In genomic region chr11:75576445-75577049, GRCh38 we compare ENCODE assay signal across 8 cellular contexts. TPM values are rescaled to one million over a fixed set of nuclear protein-coding genes. Genes with fewer than 3 reads are reported as not detected.
A peak's percentile ranks its signal among the peaks of the same experiment; 100 is the strongest.
DNase-seq lines count a peak whose midpoint lies in the region; ATAC-seq, FAIRE-seq and TF ChIP-seq lines count a peak whose summit lies in the region.

No MANE protein-coding gene starts in this region.

- 0 out of 4 replicates have a peak overlapping the region, but pooled peaks of 1 of the 2 experiments have one; percentile 4 for H4K8ac ChIP-seq in IMR-90 (ENCODE audit: low read depth in 2 of 2, low read length in 2 of 2)

- H2BK15ac ChIP-seq in IMR-90 (ENCODE audit: low read depth, low read length), result no peak overlapping the region

- H3K4me3 ChIP-seq in IMR-90 (ENCODE audit: insufficient read depth, low read depth, low read length) (no peak overlapping the region), K562 (no peak overlapping the region), mucosa of descending colon (no peak overlapping the region)

- intact Hi-C loops in IMR-90 (cut with micrococcal nuclease), result loop anchor here (1.0 kb wide), 1 partner anchor 29 kb away; no protein-coding TSS in a partner anchor
- intact Hi-C loops in K562 (cut with micrococcal nuclease), result loop anchor here (1.0 kb wide), 1 partner anchor 29 kb away; no protein-coding TSS in a partner anchor
- intact Hi-C loops in mucosa of descending colon (cut with DNase I, micrococcal nuclease), result no loop called here

- H3K4ac ChIP-seq in IMR-90 (ENCODE audit: low read depth, low read length), result no peak overlapping the region; the same call in 1 of the 2 replicates

- H3K18ac ChIP-seq in IMR-90 (ENCODE audit: low read depth, low read length), result no peak overlapping the region

- peaks cover 2% of the 10 kb centered on the region; the same call in 1 of the 2 replicates for H3K4me1 ChIP-seq in IMR-90 (ENCODE audit: control insufficient read depth, insufficient read depth, low read length)
- peaks cover 10 to 12% of the 10 kb centered on the region in 2 experiments; a peak in 4 of 5 replicates for H3K4me1 ChIP-seq in K562 (replicated peaks in 1 of 2; ENCODE audit: control insufficient read depth in 2 of 2, insufficient read depth in 2 of 2, low read length in 2 of 2)
- peaks cover 6% of the 10 kb centered on the region for H3K4me1 ChIP-seq in mucosa of descending colon (ENCODE audit: low read depth)

- H3K79me2 ChIP-seq in K562 (ENCODE audit: control insufficient read depth, insufficient read depth, low read length), result no peaks in the 10 kb centered on the region

- H3K4me2 ChIP-seq in IMR-90 (ENCODE audit: low read depth, low read length) (no peak overlapping the region), K562 (ENCODE audit: insufficient read depth, low read length) (no peak overlapping the region)

- H2BK5ac ChIP-seq in IMR-90 (ENCODE audit: low read depth, low read length, poor library complexity, severe bottlenecking), result no peak overlapping the region

- BruUV-seq in IMR-90 (replicated peaks; lab: Mats Ljungman, UMichigan) (no TSS peak), K562 (replicated peaks; lab: Mats Ljungman, UMichigan) (no TSS peak)

- no peak overlapping the region for H3K9ac ChIP-seq in IMR-90 (ENCODE audit: low read depth, low read length)
- no peak overlapping the region for H3K9ac ChIP-seq in K562 (ENCODE audit: insufficient read depth in 1 of 2, low read depth in 2 of 2, low read length in 2 of 2)

- H2BK120ac ChIP-seq in IMR-90 (ENCODE audit: low read depth, low read length), result no peak overlapping the region

- no CpG with 5 or more reads among the region's 12 CpGs for WGBS in IMR-90 (ENCODE audit: extremely low coverage in 2 of 2, insufficient read length in 1 of 2), 2 experiments
- WGBS in K562 (ENCODE audit: insufficient coverage, low coverage, missing lambda C conversion rate), result 53% methylated on average over 12 of the region's 12 CpGs

- peak overlapping the region; percentile 22 for H2AK9ac ChIP-seq in IMR-90 (replicated peaks; ENCODE audit: low read depth, low read length, poor library complexity)

- no peaks in the 10 kb centered on the region for H3K27me3 Mint-ChIP-seq in activated T-helper 17 cell treated with anti-CD3 and anti-CD28 coated beads, Interleukin-2, amount 50 U/mL, for 72 hours

- no peak for TF ChIP-seq CTCF in IMR-90 (conservative IDR thresholded peaks at IDR 0.05; ENCODE audit: low read depth, low read length)
- no peak for TF ChIP-seq CTCF in K562 (IDR thresholded peaks at IDR 0.05 in 2 of 3, conservative IDR thresholded peaks at IDR 0.05 in 1 of 3; ENCODE audit: insufficient read depth in 2 of 3, low read depth in 1 of 3, low read length in 3 of 3)
- no peak for TF ChIP-seq CTCF in mucosa of descending colon (IDR thresholded peaks at IDR 0.05)

- H3K27me3 ChIP-seq in IMR-90 (ENCODE audit: control insufficient read depth, insufficient read depth, low read length) (no peaks in the 10 kb centered on the region), K562 (ENCODE audit: control insufficient read depth in 2 of 2, insufficient read depth in 2 of 2, low read length in 2 of 2) (no peaks in the 10 kb centered on the region)

- H3K23ac ChIP-seq in IMR-90 (ENCODE audit: low read depth, low read length), result no peak overlapping the region

- TF ChIP-seq RAD21 in IMR-90 (IDR thresholded peaks at IDR 0.05; ENCODE audit: low read length), result no peak
- TF ChIP-seq RAD21 in K562 (CRISPR knock-in tag; conservative IDR thresholded peaks at IDR 0.05 in 1 of 2, IDR thresholded peaks at IDR 0.05 in 1 of 2), result no peak

- no peaks in the 10 kb centered on the region for H3K9me1 ChIP-seq in IMR-90 (ENCODE audit: insufficient read depth, low read length)
- no peaks in the 10 kb centered on the region for H3K9me1 ChIP-seq in K562 (ENCODE audit: control insufficient read depth, insufficient read depth, low read length)

- H4K5ac ChIP-seq in IMR-90 (ENCODE audit: low read depth, low read length), result no peak overlapping the region

- H4K20me1 ChIP-seq in IMR-90 (ENCODE audit: insufficient read depth, low read length), result peaks cover 51% of the 10 kb centered on the region
- no peaks in the 10 kb centered on the region for H4K20me1 ChIP-seq in K562 (replicated peaks; ENCODE audit: control insufficient read depth, insufficient read depth, low read length)

- no peaks in the 10 kb centered on the region for H3K9me3 Mint-ChIP-seq in activated T-helper 17 cell treated with anti-CD3 and anti-CD28 coated beads, Interleukin-2, amount 50 U/mL, for 72 hours

- peak; percentile 19 for ATAC-seq in IMR-90 (ENCODE audit: low read depth)
- ATAC-seq in K562, result peak; percentile 28; the same call in 2 of the 3 replicates
- ATAC-seq in mucosa of descending colon, result peak; percentile 79
- ATAC-seq in activated T-helper 17 cell treated with anti-CD3 and anti-CD28 coated beads, Interleukin-2, amount 50 U/mL, for 72 hours (replicated peaks), result no peak
- no peak for ATAC-seq in HG03571 (IDR thresholded peaks at IDR 0.05; ENCODE audit: unreplicated experiment)

- peaks cover 14% of the 10 kb centered on the region for H3K36me3 Mint-ChIP-seq in activated T-helper 17 cell treated with anti-CD3 and anti-CD28 coated beads, Interleukin-2, amount 50 U/mL, for 72 hours (ENCODE audit: low read depth)

- H3K56ac ChIP-seq in IMR-90 (ENCODE audit: extremely low read depth, insufficient read depth, low read length), result no peak overlapping the region

- TF ChIP-seq POLR2A in GM12892 (IDR thresholded peaks at IDR 0.05; ENCODE audit: low read depth, low read length) (no peak), IMR-90 (IDR thresholded peaks at IDR 0.05; ENCODE audit: low read depth, low read length) (no peak), K562 (conservative IDR thresholded peaks at IDR 0.05) (no peak)

- H3K4me1 Mint-ChIP-seq in activated T-helper 17 cell treated with anti-CD3 and anti-CD28 coated beads, Interleukin-2, amount 50 U/mL, for 72 hours, result no peaks in the 10 kb centered on the region

- H3K14ac ChIP-seq in IMR-90 (replicated peaks; ENCODE audit: low read depth, low read length), result no peak overlapping the region

- H3K79me1 ChIP-seq in IMR-90 (ENCODE audit: low read depth in 1 of 2, low read length in 2 of 2), result peaks cover 12 to 26% of the 10 kb centered on the region in 2 experiments; a peak in 3 of 4 replicates

- CTCF ChIA-PET in IMR-90 (lab: Yijun Ruan, JAX), result interaction anchor here (0.6 to 1.8 kb wide), 6 partner anchors 11 to 1045 kb away, joined by 3 to 9 read pairs (median 4); no protein-coding TSS in a partner anchor
- CTCF ChIA-PET in K562 (lab: Yijun Ruan, JAX; ENCODE audit: low intra/inter-chr PET ratio), result interaction anchor here (1.4 kb wide), 1 partner anchor 29 kb away, joined by 7 read pairs; no protein-coding TSS in a partner anchor

- H2AFZ ChIP-seq in IMR-90 (replicated peaks; ENCODE audit: low read length, poor library complexity), result no peak overlapping the region
- peak overlapping the region; percentile 42; the same call in 1 of the 2 replicates for H2AFZ ChIP-seq in K562 (ENCODE audit: low read depth, low read length)

- no peak overlapping the region for H2BK20ac ChIP-seq in IMR-90 (ENCODE audit: low read depth, low read length)

- peak overlapping the region; percentile 29; the same call in 1 of the 2 replicates for H2AK5ac ChIP-seq in IMR-90 (ENCODE audit: low read depth, low read length)

- DNase-seq in GM12892 (ENCODE audit: insufficient read length), result peak; percentile 53
- DNase-seq in IMR-90, result peak; percentile 63
- peak in 1 of 4 experiments; percentile 38 for DNase-seq in K562 (ENCODE audit: extremely low read depth in 1 of 4, low spot score in 3 of 4)
- DNase-seq in mucosa of descending colon, result peak; percentile 53 to 76 (median 55)
- DNase-seq in NK-92 (lab: John Stamatoyannopoulos, UW; ENCODE audit: unreplicated experiment), result no peak
- DNase-seq in NCI-H1930 (lab: John Stamatoyannopoulos, UW), result no peak

- H3K9me3 ChIP-seq in IMR-90 (ENCODE audit: control insufficient read depth, insufficient read depth, low read length) (no peaks in the 10 kb centered on the region), K562 (replicated peaks; ENCODE audit: control insufficient read depth, insufficient read depth, low read depth, low read length) (no peaks in the 10 kb centered on the region), mucosa of descending colon (no peaks in the 10 kb centered on the region)

- dilution Hi-C loops in IMR-90 (cut with HindIII; ENCODE audit: low sequenced_read_pairs, unreplicated experiment), result no loop called here

- FAIRE-seq in GM12892 (lab: Jason Lieb, UNC) (peak; percentile 61), K562 (lab: Jason Lieb, UNC) (no peak)

- no peak for TF ChIP-seq EP300 in K562 (IDR thresholded peaks at IDR 0.05; ENCODE audit: low read length)

- in situ Hi-C loops in IMR-90 (cut with MboI; ENCODE audit: low sequenced_read_pairs) (no loop called here), K562 (cut with MboI) (no loop called here)

- H3K4me3 Mint-ChIP-seq in activated T-helper 17 cell treated with anti-CD3 and anti-CD28 coated beads, Interleukin-2, amount 50 U/mL, for 72 hours, result no peak overlapping the region

- H3K27ac Mint-ChIP-seq in activated T-helper 17 cell treated with anti-CD3 and anti-CD28 coated beads, Interleukin-2, amount 50 U/mL, for 72 hours, result no peak overlapping the region

- H4K91ac ChIP-seq in IMR-90 (ENCODE audit: insufficient read depth, low read depth, low read length), result no peak overlapping the region

- POLR2A ChIA-PET in IMR-90 (lab: Charles Lee; ENCODE audit: unreplicated experiment) (interaction anchor here (1.6 kb wide), 2 partner anchors 12 to 15 kb away, joined by 4 to 8 read pairs; partner anchors contain the start of gene SERPINH1), K562 (lab: Yijun Ruan, JAX) (interaction anchor here (0.6 to 8.8 kb wide), 5 partner anchors 13 to 95 kb away, joined by 3 to 115 read pairs (median 6); partner anchors contain the start of gene SERPINH1)

- H3K27ac ChIP-seq in IMR-90 (ENCODE audit: insufficient read depth, low read length) (no peak overlapping the region), K562 (ENCODE audit: extremely low read depth, low read depth, low read length) (no peak overlapping the region)

- H3K36me3 ChIP-seq in IMR-90 (ENCODE audit: control insufficient read depth, insufficient read depth, low read length), result peaks cover 34% of the 10 kb centered on the region
- H3K36me3 ChIP-seq in K562 (ENCODE audit: control insufficient read depth, insufficient read depth, low read length), result peaks cover 18% of the 10 kb centered on the region; the same call in 2 of the 3 replicates
- no peaks in the 10 kb centered on the region for H3K36me3 ChIP-seq in mucosa of descending colon (ENCODE audit: low read depth)

RNA-seq across cellular contexts. Expression of gene SERPINH1, which starts 14.5 kb away (rescaled TPM):
- 10.9 TPM for polyA plus RNA-seq in GM12892 (2012; ENCODE audit: missing spikeins)
- 772 and 841 TPM in 2 replicates for total RNA-seq in IMR-90 (2012; rRNA removed)
- 1,857 and 1,944 TPM in 2 replicates for polyA plus RNA-seq in IMR-90 (2012; rRNA removed)
- 823 and 2,639 TPM in 2 replicates for polyA plus RNA-seq in IMR-90 (2012; cell fraction: cytosol; rRNA removed)
- polyA plus RNA-seq in IMR-90 (2012; cell fraction: nucleus; rRNA removed; ENCODE audit: low replicate concordance), result 597 and 1,651 TPM in 2 replicates
- 53.1 and 136 TPM in 2 replicates for total RNA-seq in K562 (2011; cell fraction: chromatin; rRNA removed; ENCODE audit: low replicate concordance)
- total RNA-seq in K562 (2011; cell fraction: nucleolus; rRNA removed), result 186 and 237 TPM in 2 replicates
- 128 and 144 TPM in 2 replicates for total RNA-seq in K562 (2011; cell fraction: nucleoplasm; rRNA removed)
- 67.9 and 85.8 TPM in 2 replicates for total RNA-seq in K562 (2014; rRNA removed)
- 30.3 and 44.1 TPM in 2 replicates for total RNA-seq in K562 (2014; rRNA removed; fragmentation: Illumina TruSeq; extraction: Trizol)
- total RNA-seq in K562 (2015; rRNA removed; fragmentation: Illumina TruSeq; extraction: Trizol), result 78.5 and 87.1 TPM in 2 replicates
- 106 and 115 TPM in 2 replicates for total RNA-seq in K562 (2021)
- 45.5 and 123 TPM in 2 replicates for polyA plus RNA-seq in K562 (2011; rRNA removed)
- 84.3 and 156 TPM in 2 replicates for polyA plus RNA-seq in K562 (2011; cell fraction: cytosol; rRNA removed)
- 79.5 and 81.7 TPM in 2 replicates for polyA plus RNA-seq in K562 (2011; cell fraction: nucleus; rRNA removed)
- polyA plus RNA-seq in K562 (2012), result 148 and 286 TPM in 2 replicates
- polyA plus RNA-seq in K562 (2014; fragmentation: Illumina TruSeq; extraction: Trizol), result 95.0 and 102 TPM in 2 replicates
- 1 to 10 TPM; 2.8 to 6.8 TPM for polyA plus RNA-seq in K562 (2014; fragmentation: Nextera tagmentation; extraction: Ambion mirVana)
- polyA plus RNA-seq in K562 (2014; rRNA removed), result 67.8 and 77.9 TPM in 2 replicates
- polyA minus RNA-seq in K562 (2011; rRNA and poly(A)+ RNA removed), result 24.5 and 38.2 TPM in 2 replicates
- 53.3 and 105 TPM in 2 replicates for polyA minus RNA-seq in K562 (2011; cell fraction: cytosol; rRNA and poly(A)+ RNA removed)
- 27.3 and 51.1 TPM in 2 replicates for polyA minus RNA-seq in K562 (2011; cell fraction: nucleus; rRNA and poly(A)+ RNA removed)
- total RNA-seq in mucosa of descending colon, result 10 to 100 TPM; 44.1 to 87.0 (median 50.5) TPM
- total RNA-seq in activated T-helper 17 cell treated with anti-CD3 and anti-CD28 coated beads, Interleukin-2, amount 50 U/mL, for 72 hours, result 10 to 100 TPM in 1 of 2 donors, 1 to 10 TPM in 1; 8.8 to 10.2 TPM

RNA-seq across cellular contexts. Expression of gene GDPD5, which starts 50.8 kb away (rescaled TPM):
- 11.5 TPM for polyA plus RNA-seq in GM12892 (2012; ENCODE audit: missing spikeins)
- total RNA-seq in IMR-90 (2012; rRNA removed) (1.7 and 2.0 TPM in 2 replicates), K562 (2014; rRNA removed) (9.8 and 14.2 TPM in 2 replicates), K562 (2014; rRNA removed; fragmentation: Illumina TruSeq; extraction: Trizol) (2.8 and 2.9 TPM in 2 replicates), K562 (2015; rRNA removed; fragmentation: Illumina TruSeq; extraction: Trizol) (6.1 and 6.5 TPM in 2 replicates), K562 (2021) (19.0 and 27.3 TPM in 2 replicates), mucosa of descending colon (1 to 10 TPM; 3.0 to 7.7 (median 4.6) TPM)
- polyA plus RNA-seq in IMR-90 (2012; rRNA removed) (7.9 and 8.2 TPM in 2 replicates), K562 (2011; rRNA removed) (8.0 and 11.8 TPM in 2 replicates), K562 (2014; fragmentation: Illumina TruSeq; extraction: Trizol) (8.7 and 11.9 TPM in 2 replicates), K562 (2014; fragmentation: Nextera tagmentation; extraction: Ambion mirVana) (under 1 TPM; 0.32 to 0.41 TPM), K562 (2014; rRNA removed) (17.0 and 20.4 TPM in 2 replicates)
- 4.1 and 7.5 TPM in 2 replicates for polyA plus RNA-seq in IMR-90 (2012; cell fraction: cytosol; rRNA removed)
- polyA plus RNA-seq in IMR-90 (2012; cell fraction: nucleus; rRNA removed; ENCODE audit: low replicate concordance), result 25.1 and 54.1 TPM in 2 replicates
- 57.8 and 141 TPM in 2 replicates for total RNA-seq in K562 (2011; cell fraction: chromatin; rRNA removed; ENCODE audit: low replicate concordance)
- total RNA-seq in K562 (2011; cell fraction: nucleolus; rRNA removed), result 58.7 and 66.9 TPM in 2 replicates
- 57.6 and 71.8 TPM in 2 replicates for total RNA-seq in K562 (2011; cell fraction: nucleoplasm; rRNA removed)
- 7.2 and 13.1 TPM in 2 replicates for polyA plus RNA-seq in K562 (2011; cell fraction: cytosol; rRNA removed)
- polyA plus RNA-seq in K562 (2011; cell fraction: nucleus; rRNA removed), result 47.6 and 80.4 TPM in 2 replicates
- 11.7 and 25.1 TPM in 2 replicates for polyA plus RNA-seq in K562 (2012)
- 4.6 and 5.0 TPM in 2 replicates for polyA minus RNA-seq in K562 (2011; rRNA and poly(A)+ RNA removed)
- polyA minus RNA-seq in K562 (2011; cell fraction: cytosol; rRNA and poly(A)+ RNA removed), result 7.2 and 15.1 TPM in 2 replicates
- polyA minus RNA-seq in K562 (2011; cell fraction: nucleus; rRNA and poly(A)+ RNA removed), result 18.5 and 19.8 TPM in 2 replicates
- 10 to 100 TPM; 26.8 to 54.2 TPM for total RNA-seq in activated T-helper 17 cell treated with anti-CD3 and anti-CD28 coated beads, Interleukin-2, amount 50 U/mL, for 72 hours

Comparison
In these comparisons a context has a peak if more than half of its experiments do, and no peak if none do; other contexts are left out.
1. DNase-seq: peak in GM12892 (single experiment), IMR-90 (single experiment) and mucosa of descending colon (3 of 3); none in NK-92 (single experiment) and NCI-H1930 (0 of 2).
2. ATAC-seq: peak in IMR-90 (single experiment), K562 (single experiment) and mucosa of descending colon (single experiment); none in activated T-helper 17 cell treated with anti-CD3 and anti-CD28 coated beads, Interleukin-2, amount 50 U/mL, for 72 hours (single experiment) and HG03571 (single experiment).
3. intact Hi-C loops: an anchor here in IMR-90 (1.0 kb wide) and K562 (1.0 kb wide); none called in mucosa of descending colon.